ENCODE assay signal across 3 cellular contexts in genomic region chr12:111905502-111905901, GRCh38.
TF ChIP-seq lines count a peak whose summit lies in the region.

No MANE protein-coding gene starts in this region.

TF ChIP-seq in HepG2, 621 proteins besides CTCF, POLR2A, EP300 and RAD21 (continued from another document):
- TF ChIP-seq ZBTB2 (CRISPR knock-in tag; IDR thresholded peaks at IDR 0.05; ENCODE audit: low read depth) (no peak), RNF2 (conservative IDR thresholded peaks at IDR 0.05; ENCODE audit: low read depth) (no peak), TRIM22 (IDR thresholded peaks at IDR 0.05) (no peak), ARNT2 (CRISPR knock-in tag; IDR thresholded peaks at IDR 0.05; ENCODE audit: low read depth) (no peak)

TF ChIP-seq in HCT116, 20 proteins besides CTCF, POLR2A, EP300 and RAD21 (continued from another document):
- TF ChIP-seq JUND (IDR thresholded peaks at IDR 0.05) (no peak), CBX3 (IDR thresholded peaks at IDR 0.05; ENCODE audit: low read depth) (no peak), ZBTB33 (IDR thresholded peaks at IDR 0.05; ENCODE audit: extremely low read depth, insufficient replicate concordance, low read length) (no peak), FOSL1 (IDR thresholded peaks at IDR 0.05; ENCODE audit: low read depth) (no peak), EGR1 (IDR thresholded peaks at IDR 0.05; ENCODE audit: low read depth) (no peak), ATF3 (IDR thresholded peaks at IDR 0.05) (no peak), CEBPB (IDR thresholded peaks at IDR 0.05; ENCODE audit: low read depth) (no peak), REST (IDR thresholded peaks at IDR 0.05; ENCODE audit: low read depth) (no peak), ELF1 (IDR thresholded peaks at IDR 0.05; ENCODE audit: borderline replicate concordance, low read depth) (no peak)

TF ChIP-seq in WTC11, 78 proteins besides CTCF, POLR2A, EP300 and RAD21 (continued from another document):
- no peak for TF ChIP-seq FOXP4 (CRISPR knock-in tag; IDR thresholded peaks at IDR 0.05)
- TF ChIP-seq ATF1 (CRISPR knock-in tag; IDR thresholded peaks at IDR 0.05), result no peak
- no peak for TF ChIP-seq KAT7 (CRISPR knock-in tag; IDR thresholded peaks at IDR 0.05; ENCODE audit: borderline replicate concordance)
- TF ChIP-seq ZSCAN18 (CRISPR knock-in tag; IDR thresholded peaks at IDR 0.05), result no peak
TF ChIP-seq in WTC11: peak in this region for 0.
